Comparison of ENCODE assay signal across 8 cellular contexts in genomic region chrX:49878834-49879655, GRCh38. TPM values are rescaled to one million over a fixed set of nuclear protein-coding genes. Genes with fewer than 3 reads are reported as not detected.
DNase-seq lines count a peak whose midpoint lies in the region; ATAC-seq and TF ChIP-seq lines count a peak whose summit lies in the region.

Gene USP27X, plus strand, starts transcription at chrX:49879484. Its CDS starts 824 bp downstream, at chrX:49880308.

- 3 to 43% methylated on average over 26 to 52 of the region's 60 CpGs for WGBS in tibial nerve, 2 donors

- no peaks in the 10 kb centered on the region for H3K9me3 Mint-ChIP-seq in activated naive CD8-positive, alpha-beta T cell treated with anti-CD3 and anti-CD28 coated beads, Interleukin-2, amount 10 ng/mL, durations not matched to agents 7 days and 5 days

- H3K27ac Mint-ChIP-seq in activated naive CD8-positive, alpha-beta T cell treated with anti-CD3 and anti-CD28 coated beads, Interleukin-2, amount 10 ng/mL, durations not matched to agents 7 days and 5 days: peak within 1 kb of the TSS; percentile 80

- no peaks in the 10 kb centered on the region for H3K79me2 ChIP-seq in parathyroid adenoma

- peaks cover 6% of the 10 kb centered on the region for H3K27me3 Mint-ChIP-seq in activated naive CD8-positive, alpha-beta T cell treated with anti-CD3 and anti-CD28 coated beads, Interleukin-2, amount 10 ng/mL, durations not matched to agents 7 days and 5 days

- peak in 1 of 2 donors; percentile 61 for TF ChIP-seq EP300 in tibial nerve (IDR thresholded peaks at IDR 0.05)

- no peaks in the 10 kb centered on the region for H3K27me3 ChIP-seq in cardiac muscle cell
- no peaks in the 10 kb centered on the region for H3K27me3 ChIP-seq in parathyroid adenoma (ENCODE audit: control insufficient read depth, insufficient read depth, low read length)
- H3K27me3 ChIP-seq in tibial nerve: peaks cover 0 to 9% of the 10 kb centered on the region in 2 donors

- TF ChIP-seq CTCF in GM10266 (IDR thresholded peaks at IDR 0.05; ENCODE audit: control insufficient read depth, insufficient read depth, low read depth, missing control alignments) (peak; percentile 37), cardiac muscle cell (IDR thresholded peaks at IDR 0.05; ENCODE audit: low read depth, low read length) (peak; percentile 60), parathyroid adenoma (IDR thresholded peaks at IDR 0.05) (peak; percentile 66), tibial nerve (IDR thresholded peaks at IDR 0.05) (peak; percentile 48 to 79 (median 63))

- peak within 1 kb of the TSS; percentile 71 for H3K27ac ChIP-seq in cardiac muscle cell
- peak within 1 kb of the TSS; percentile 94 for H3K27ac ChIP-seq in parathyroid adenoma
- peak within 1 kb of the TSS; percentile 74 to 92 (median 84) for H3K27ac ChIP-seq in tibial nerve

- peak within 1 kb of the TSS; percentile 72 for H3K4me2 ChIP-seq in parathyroid adenoma (ENCODE audit: low read length)

- H3K4me1 ChIP-seq in cardiac muscle cell (ENCODE audit: low read depth) (no peaks in the 10 kb centered on the region), parathyroid adenoma (no peaks in the 10 kb centered on the region), tibial nerve (peaks cover 0 to 40% (median 3%) of the 10 kb centered on the region in 4 donors)

- ATAC-seq in HG02571 (IDR thresholded peaks at IDR 0.05; ENCODE audit: unreplicated experiment): peak; percentile 87
- peak; percentile 88 for ATAC-seq in activated naive CD8-positive, alpha-beta T cell treated with anti-CD3 and anti-CD28 coated beads, Interleukin-2, amount 10 ng/mL, durations not matched to agents 7 days and 5 days (ENCODE audit: low read depth)

- H3K36me3 Mint-ChIP-seq in activated naive CD8-positive, alpha-beta T cell treated with anti-CD3 and anti-CD28 coated beads, Interleukin-2, amount 10 ng/mL, durations not matched to agents 7 days and 5 days: peaks cover 2% of the 10 kb centered on the region

- H3K4me1 Mint-ChIP-seq in activated naive CD8-positive, alpha-beta T cell treated with anti-CD3 and anti-CD28 coated beads, Interleukin-2, amount 10 ng/mL, durations not matched to agents 7 days and 5 days: peaks cover 10% of the 10 kb centered on the region

- peak; percentile 79 for DNase-seq in GM10266 (ENCODE audit: extremely low spot score)
- DNase-seq in NAMALWA (ENCODE audit: low spot score): peak; percentile 79
- DNase-seq in SKM-1 treated with dmso at 0.1 percent for 144 hours (lab: John Stamatoyannopoulos, UW; ENCODE audit: unreplicated experiment): peak; percentile 69
- DNase-seq in activated naive CD8-positive, alpha-beta T cell treated with anti-CD3 and anti-CD28 coated beads, Interleukin-2, amount 10 ng/mL, durations not matched to agents 7 days and 5 days: peak; percentile 79
- DNase-seq in cardiac muscle cell (ENCODE audit: low read depth in 1 of 2, low spot score in 1 of 2): peak; percentile 81 to 88
- peak; percentile 61 to 63 for DNase-seq in tibial nerve (ENCODE audit: low spot score in 2 of 2)

- peak within 1 kb of the TSS; percentile 73 for H3K9ac ChIP-seq in parathyroid adenoma

- H3K36me3 ChIP-seq in cardiac muscle cell (no peaks in the 10 kb centered on the region), parathyroid adenoma (ENCODE audit: control insufficient read depth, insufficient read depth, low read length) (no peaks in the 10 kb centered on the region), tibial nerve (no peaks in the 10 kb centered on the region)

- POLR2A ChIA-PET in activated naive CD8-positive, alpha-beta T cell treated with anti-CD3 and anti-CD28 coated beads, Interleukin-2, amount 10 ng/mL, durations not matched to agents 7 days and 5 days (lab: Charles Lee): interaction anchor here (0.7 to 2.0 kb wide), 3 partner anchors 30 to 43 kb away, joined by 3 to 6 read pairs (median 3); partner anchors contain the start of gene CLCN5

- H3K4me3 ChIP-seq in cardiac muscle cell (peak within 1 kb of the TSS; percentile 50), parathyroid adenoma (ENCODE audit: low read depth, low read length) (peak within 1 kb of the TSS; percentile 62), tibial nerve (peak within 1 kb of the TSS; percentile 43 to 74 (median 51))

- TF ChIP-seq POLR2A in tibial nerve (IDR thresholded peaks at IDR 0.05): peak in 1 of 2 donors; percentile 29

- peak within 1 kb of the TSS; percentile 91 for H2AFZ ChIP-seq in parathyroid adenoma

- peak within 1 kb of the TSS; percentile 77 for H3K4me3 Mint-ChIP-seq in activated naive CD8-positive, alpha-beta T cell treated with anti-CD3 and anti-CD28 coated beads, Interleukin-2, amount 10 ng/mL, durations not matched to agents 7 days and 5 days

- H3K9me3 ChIP-seq in cardiac muscle cell (ENCODE audit: low read depth) (no peaks in the 10 kb centered on the region), parathyroid adenoma (ENCODE audit: control insufficient read depth, low read length) (no peaks in the 10 kb centered on the region), tibial nerve (no peaks in the 10 kb centered on the region)

RNA-seq across cellular contexts. Expression of gene USP27X, which starts in this region (rescaled TPM):
- 1 to 10 TPM; 3.3 to 3.5 TPM for total RNA-seq in activated naive CD8-positive, alpha-beta T cell treated with anti-CD3 and anti-CD28 coated beads, Interleukin-2, amount 10 ng/mL, durations not matched to agents 7 days and 5 days
- total RNA-seq in cardiac muscle cell (2.9 and 3.8 TPM in 2 replicates), tibial nerve (1 to 10 TPM; 1.3 to 3.6 (median 2.7) TPM)
- polyA plus RNA-seq in cardiac muscle cell: 1.7 and 1.8 TPM in 2 replicates

Comparison
In these comparisons a context has a peak if more than half of its experiments do, and no peak if none do; other contexts are left out.
1. Peak in every context shown above with its lines: DNase-seq, ATAC-seq, H3K4me3 ChIP-seq and H3K27ac ChIP-seq.